ENCODE assay signal across 23 cellular contexts in genomic region chr12:5520831-5521230, GRCh38.
"Had no signal": no experiment of that assay in that cellular context is flagged by ENCODE, and none has a peak within 500 bp of the region (broad histone marks: within the 10 kb centered on the region; RNA-seq: fewer than 3 reads in every experiment).

No MANE protein-coding gene starts in this region.

- H3K27ac ChIP-seq: HL-60, KMS-11, SJSA1, SK-N-MC had no signal

- H3K4me1 Mint-ChIP-seq: IgD-negative memory B cell had no signal

- H3K4me3 Mint-ChIP-seq: IgD-negative memory B cell had no signal

- H3K27me3 ChIP-seq: SJSA1 had no signal

- H3K36me3 ChIP-seq: SJSA1 had no signal

- H3K4me3 ChIP-seq: K562, SJSA1, SK-N-MC had no signal

- H3K9me3 Mint-ChIP-seq: IgD-negative memory B cell had no signal

- H3K9me3 ChIP-seq: SJSA1 had no signal

- H3K36me3 Mint-ChIP-seq: IgD-negative memory B cell had no signal

- DNase-seq: Kasumi-1, MM.1S, NCI-H1092 treated with DMSO at 0.1 percent for 48 hours, NCI-H1436, NCI-H187, NCI-H2029, NCI-H2081 treated with DMSO at 0.1 percent for 48 hours, NCI-H2171, NCI-H226, NCI-H446, NCI-H510A, NCI-H524 treated with DMSO at 0.1 percent for 48 hours, NCI-H69, NCI-H774, Right ventricle myocardium superior, RPMI8226, SIG-M5 had no signal

- H3K4me1 ChIP-seq: SJSA1 had no signal

- H3K27ac Mint-ChIP-seq: IgD-negative memory B cell had no signal

- ATAC-seq: K562 had no signal
